22 cellular contexts compared by ENCODE assay signal in genomic region chr5:166781729-166782128, GRCh38.
A peak's percentile ranks its signal among the peaks of the same experiment; 100 is the strongest.
DNase-seq lines count a peak whose midpoint lies in the region; ATAC-seq, FAIRE-seq and TF ChIP-seq lines count a peak whose summit lies in the region.
"Had no signal": no experiment of that assay in that cellular context is flagged by ENCODE, and none has a peak within 500 bp of the region (broad histone marks: within the 10 kb centered on the region; RNA-seq: fewer than 3 reads in every experiment).

No MANE protein-coding gene starts in this region.

- H4K91ac ChIP-seq in neuronal stem cell (ENCODE audit: low read depth, low read length, poor library complexity), result no peak overlapping the region

- no peak overlapping the region for H3K4me3 ChIP-seq in choroid plexus epithelial cell (ENCODE audit: low read depth, low read length)
- H3K4me3 ChIP-seq in neuronal stem cell (ENCODE audit: low read length in 2 of 2), result peak overlapping the region in 1 of 2 donors; percentile 18
- H3K4me3 ChIP-seq in kidney (ENCODE audit: low read length in 2 of 2), result no peak overlapping the region
- H3K4me3 ChIP-seq: GM23248, SK-N-MC had no signal

- peaks cover 3 to 17% of the 10 kb centered on the region in 2 donors for H3K4me1 ChIP-seq in neuronal stem cell (ENCODE audit: control insufficient read depth in 2 of 2, insufficient read depth in 1 of 2, low read depth in 1 of 2, low read length in 2 of 2)
- no peaks in the 10 kb centered on the region for H3K4me1 ChIP-seq in kidney (ENCODE audit: control insufficient read depth in 1 of 2, insufficient read depth in 1 of 2, low read depth in 1 of 2, low read length in 2 of 2)

- H3K14ac ChIP-seq in neuronal stem cell (ENCODE audit: low read length), result no peak overlapping the region

- no peaks in the 10 kb centered on the region for H3K36me3 ChIP-seq in neuronal stem cell (replicated peaks in 1 of 2; ENCODE audit: control insufficient read depth in 2 of 2, insufficient read depth in 2 of 2, low read length in 2 of 2)
- H3K36me3 ChIP-seq in kidney (ENCODE audit: control insufficient read depth in 1 of 2, insufficient read depth in 2 of 2, low read length in 2 of 2), result no peaks in the 10 kb centered on the region

- H2BK15ac ChIP-seq in neuronal stem cell (ENCODE audit: low read length), result no peak overlapping the region

- peak overlapping the region; percentile 36 for H3K4me2 ChIP-seq in neuronal stem cell (ENCODE audit: insufficient read depth, low read length, poor library complexity, severe bottlenecking)
- H3K4me2 ChIP-seq: KMS-11 had no signal

- no peak overlapping the region for H2BK5ac ChIP-seq in neuronal stem cell (ENCODE audit: low read length)

- H3K9me3 ChIP-seq in neuronal stem cell (replicated peaks in 1 of 2; ENCODE audit: control insufficient read depth in 2 of 2, insufficient read depth in 1 of 2, low read depth in 1 of 2, low read length in 2 of 2) (peaks cover 0 to 3% of the 10 kb centered on the region in 2 donors), kidney (ENCODE audit: control insufficient read depth in 1 of 2, low read length in 2 of 2) (no peaks in the 10 kb centered on the region)

- H3K18ac ChIP-seq in neuronal stem cell (ENCODE audit: low read length), result peak overlapping the region; percentile 44

- DNase-seq in NCI-H748 (lab: John Stamatoyannopoulos, UW; ENCODE audit: unreplicated experiment) (peak; percentile 64), NCI-H748 treated with DMSO at 0.1 percent for 48 hours (lab: John Stamatoyannopoulos, UW) (no peak), choroid plexus epithelial cell (ENCODE audit: low read depth) (peak; percentile 61), iris pigment epithelial cell (ENCODE audit: low read depth) (peak; percentile 28), neuronal stem cell (ENCODE audit: low spot score) (peak; percentile 24), kidney (no peak), NCI-H446 (lab: John Stamatoyannopoulos, UW) (no peak)
- DNase-seq: activated CD4-positive, alpha-beta T cell treated with anti-CD3 and anti-CD28 coated beads for 48 hours; activated CD8-positive, alpha-beta memory T cell treated with anti-CD3 and anti-CD28 coated beads, Interleukin-2, amount 10 ng/mL, durations not matched to agents 7 days and 5 days; activated naive CD4-positive, alpha-beta T cell treated with anti-CD3 and anti-CD28 coated beads, Interleukin-2, amount 10 ng/mL, durations not matched to agents 7 days and 5 days; AML-193; DMS153; GM23248; NCI-H774; small intestine; T-helper 2 cell had no signal

- H3K27ac ChIP-seq in neuronal stem cell (replicated peaks; ENCODE audit: low read length) (no peak overlapping the region), kidney (ENCODE audit: low read depth in 2 of 2, low read length in 2 of 2) (no peak overlapping the region)
- H3K27ac ChIP-seq: GM23248, KMS-11, RWPE1, SK-N-MC had no signal

- no peak for ATAC-seq in GM19035 (IDR thresholded peaks at IDR 0.05; ENCODE audit: unreplicated experiment)
- ATAC-seq: activated CD8-positive, alpha-beta memory T cell treated with anti-CD3 and anti-CD28 coated beads, Interleukin-2, amount 10 ng/mL, durations not matched to agents 7 days and 5 days had no signal

- no peak overlapping the region for H3K23ac ChIP-seq in neuronal stem cell (ENCODE audit: low read depth, low read length, poor library complexity)

- no peak overlapping the region for H3K9ac ChIP-seq in neuronal stem cell (ENCODE audit: low read depth, low read length, poor library complexity)
- no peak overlapping the region for H3K9ac ChIP-seq in kidney (ENCODE audit: low read length in 2 of 2)
- H3K9ac ChIP-seq: GM23248, KMS-11 had no signal

- no peaks in the 10 kb centered on the region for H3K27me3 ChIP-seq in neuronal stem cell (ENCODE audit: control insufficient read depth in 3 of 3, insufficient read depth in 3 of 3, low read depth in 1 of 3, low read length in 3 of 3)

- H4K8ac ChIP-seq in neuronal stem cell (ENCODE audit: low read depth, low read length), result no peak overlapping the region

- H2AFZ ChIP-seq in neuronal stem cell (ENCODE audit: low read length), result peak overlapping the region; percentile 85
- H2AFZ ChIP-seq: GM23248 had no signal

- no peak overlapping the region for H2AK5ac ChIP-seq in neuronal stem cell (ENCODE audit: low read depth, low read length)

- H3K79me1 ChIP-seq in neuronal stem cell (ENCODE audit: low read depth, low read length), result no peaks in the 10 kb centered on the region

- H3K4ac ChIP-seq in neuronal stem cell (ENCODE audit: low read length), result no peak overlapping the region

- no CpG with 5 or more reads among the region's 4 CpGs for WGBS in neuronal stem cell (ENCODE audit: extremely low coverage in 2 of 2, insufficient read length in 2 of 2, insufficient replicate concordance in 1 of 2), 2 donors

- intact Hi-C loops in kidney (cut with DNase I), result no loop called here

- no peak for TF ChIP-seq CTCF in choroid plexus epithelial cell (conservative IDR thresholded peaks at IDR 0.05; ENCODE audit: low read depth, low read length)
- no peak for TF ChIP-seq CTCF in kidney (IDR thresholded peaks at IDR 0.05; ENCODE audit: borderline replicate concordance, extremely low read depth, insufficient read depth)

- no peak overlapping the region for H2BK120ac ChIP-seq in neuronal stem cell (ENCODE audit: low read depth, low read length)

- no peak for FAIRE-seq in kidney (lab: Jason Lieb, UNC)
- FAIRE-seq: A204.1, HTR-8/SVneo, small intestine had no signal

- H2BK12ac ChIP-seq in neuronal stem cell (ENCODE audit: low read length), result no peak overlapping the region

Comparison
In these comparisons a context has a peak if more than half of its experiments do, and no peak if none do; other contexts are left out.
1. DNase-seq: peak in NCI-H748 (single experiment), choroid plexus epithelial cell (single experiment), iris pigment epithelial cell (single experiment) and neuronal stem cell (single experiment); none in NCI-H748 treated with DMSO at 0.1 percent for 48 hours (single experiment), kidney (single experiment) and NCI-H446 (0 of 2).